Comparison of ENCODE assay signal across 1 cellular context in genomic region chr13:35917942-35918645, GRCh38.
TF ChIP-seq lines count a peak whose summit lies in the region.

No MANE protein-coding gene starts in this region.

TF ChIP-seq in H1, 55 proteins besides CTCF, POLR2A, EP300 and RAD21 (continued from another document):
- TF ChIP-seq SAP30 (IDR thresholded peaks at IDR 0.05; ENCODE audit: insufficient read depth, insufficient replicate concordance, low read length) (no peak), POU5F1 (IDR thresholded peaks at IDR 0.05; ENCODE audit: low read depth, low read length) (no peak), CHD2 (IDR thresholded peaks at IDR 0.05; ENCODE audit: low read length) (no peak), EGR1 (IDR thresholded peaks at IDR 0.05; ENCODE audit: borderline replicate concordance, low read depth, low read length) (no peak), SP2 (IDR thresholded peaks at IDR 0.05; ENCODE audit: low read length) (no peak), CEBPB (IDR thresholded peaks at IDR 0.05; ENCODE audit: low read depth, low read length) (no peak), SUZ12 (IDR thresholded peaks at IDR 0.05; ENCODE audit: low read length) (no peak), CREB1 (IDR thresholded peaks at IDR 0.05) (no peak), MAX (IDR thresholded peaks at IDR 0.05) (no peak), ASH2L (IDR thresholded peaks at IDR 0.05; ENCODE audit: low read length) (no peak), TBP (IDR thresholded peaks at IDR 0.05; ENCODE audit: low read depth, low read length) (no peak), RNF2 (IDR thresholded peaks at IDR 0.05; ENCODE audit: borderline replicate concordance, low read depth, low read length, missing control alignments, poor library complexity, severe bottlenecking) (no peak), KDM1A (IDR thresholded peaks at IDR 0.05; ENCODE audit: borderline replicate concordance, low read length) (no peak), CBX8 (IDR thresholded peaks at IDR 0.05; ENCODE audit: borderline replicate concordance, low read depth, low read length) (no peak)
